Comparison of ENCODE assay signal across 1 cellular context in genomic region chr17:38436386-38436785, GRCh38.
TF ChIP-seq lines count a peak whose summit lies in the region.

No MANE protein-coding gene starts in this region.

TF ChIP-seq in GM23338, 12 proteins besides CTCF, POLR2A, EP300 and RAD21 (continued from another document):
- no peak for TF ChIP-seq REST (IDR thresholded peaks at IDR 0.05; ENCODE audit: unreplicated experiment)
